Comparison of ENCODE assay signal across 1 cellular context in genomic region chr14:23301288-23301968, GRCh38.
A peak's percentile ranks its signal among the peaks of the same experiment; 100 is the strongest.
TF ChIP-seq lines count a peak whose summit lies in the region.

No MANE protein-coding gene starts in this region.

TF ChIP-seq in K562, 482 proteins besides CTCF, POLR2A, EP300 and RAD21 (continued from another document and continues in another):
- TF ChIP-seq ZBTB40 (IDR thresholded peaks at IDR 0.05): no peak
- no peak for TF ChIP-seq ZBTB40 (CRISPR knock-in tag; IDR thresholded peaks at IDR 0.05)
- peak; percentile 94 for TF ChIP-seq FOXJ2 (tag; IDR thresholded peaks at IDR 0.05)
- no peak for TF ChIP-seq POLR2H (tag; IDR thresholded peaks at IDR 0.05; ENCODE audit: low read depth)
- TF ChIP-seq HDAC1 (IDR thresholded peaks at IDR 0.05): peak in 1 of 2 experiments; percentile 77; a peak in 2 of 4 replicates
- no peak for TF ChIP-seq E2F4 (CRISPR knock-in tag; IDR thresholded peaks at IDR 0.05; ENCODE audit: low read depth)
- no peak for TF ChIP-seq BRF1 (IDR thresholded peaks at IDR 0.05; ENCODE audit: borderline replicate concordance, extremely low read depth, insufficient read length)
- TF ChIP-seq EHMT2 (IDR thresholded peaks at IDR 0.05): no peak
- no peak for TF ChIP-seq ZNF384 (IDR thresholded peaks at IDR 0.05; ENCODE audit: low read depth, low read length)
- TF ChIP-seq CREB1 (IDR thresholded peaks at IDR 0.05): peak; percentile 81
- TF ChIP-seq CREB1 (CRISPR knock-in tag; IDR thresholded peaks at IDR 0.05): peak; percentile 75
- TF ChIP-seq ETS2 (tag; IDR thresholded peaks at IDR 0.05; ENCODE audit: borderline replicate concordance, poor library complexity, severe bottlenecking): no peak
- no peak for TF ChIP-seq HNRNPL (IDR thresholded peaks at IDR 0.05; ENCODE audit: low read depth, low read length)
- no peak for TF ChIP-seq SMARCE1 (IDR thresholded peaks at IDR 0.05)
- peak; percentile 64 for TF ChIP-seq PHF20 (IDR thresholded peaks at IDR 0.05; ENCODE audit: partially characterized antibody)
- TF ChIP-seq HDGF (IDR thresholded peaks at IDR 0.05): no peak
- TF ChIP-seq NFE2L1 (tag; IDR thresholded peaks at IDR 0.05; ENCODE audit: borderline replicate concordance, low read depth): no peak
- peak; percentile 87 for TF ChIP-seq ATF7 (IDR thresholded peaks at IDR 0.05)
- TF ChIP-seq RHOXF2B (CRISPR knock-in tag; conservative IDR thresholded peaks at IDR 0.05): no peak
- peak; percentile 74 for TF ChIP-seq HCFC1 (IDR thresholded peaks at IDR 0.05; ENCODE audit: low read depth, low read length)
- no peak for TF ChIP-seq HLTF (IDR thresholded peaks at IDR 0.05)
- TF ChIP-seq ZHX1 (conservative IDR thresholded peaks at IDR 0.05; ENCODE audit: low read length): no peak
- TF ChIP-seq ZBTB49 (CRISPR knock-in tag; IDR thresholded peaks at IDR 0.05; ENCODE audit: borderline replicate concordance): no peak
- no peak for TF ChIP-seq EP400 (IDR thresholded peaks at IDR 0.05)
- TF ChIP-seq MYC (IDR thresholded peaks at IDR 0.05; ENCODE audit: low read depth, low read length): peak; percentile 93
- TF ChIP-seq MYC (CRISPR knock-in tag; IDR thresholded peaks at IDR 0.05; ENCODE audit: borderline replicate concordance, low read depth): no peak
- TF ChIP-seq PKNOX1 (IDR thresholded peaks at IDR 0.05): peak; percentile 61; the same call in 1 of the 2 replicates
- TF ChIP-seq ZNF134 (CRISPR knock-in tag; conservative IDR thresholded peaks at IDR 0.05): no peak
- peak; percentile 97 to 99 for TF ChIP-seq UBTF (IDR thresholded peaks at IDR 0.05; ENCODE audit: borderline replicate concordance in 1 of 2, low read depth in 2 of 2, low read length in 2 of 2)
- TF ChIP-seq FIP1L1 (IDR thresholded peaks at IDR 0.05; ENCODE audit: low read depth, low read length, poor library complexity, severe bottlenecking): no peak
- TF ChIP-seq DDX20 (tag; IDR thresholded peaks at IDR 0.05; ENCODE audit: low read depth): no peak
- peak; percentile 39 for TF ChIP-seq SETDB1 (IDR thresholded peaks at IDR 0.05; ENCODE audit: low read length)
- TF ChIP-seq ZBTB8A (IDR thresholded peaks at IDR 0.05; ENCODE audit: partially characterized antibody): no peak
- no peak; the same call in 1 of the 2 replicates for TF ChIP-seq ATF1 (CRISPR knock-in tag; IDR thresholded peaks at IDR 0.05)
- peak; percentile 83 for TF ChIP-seq ATF1 (tag; IDR thresholded peaks at IDR 0.05)
- 0 out of 2 replicates have a peak, but pooled peaks have one; percentile 70 for TF ChIP-seq PHF21A (IDR thresholded peaks at IDR 0.05; ENCODE audit: borderline replicate concordance, low read depth)
- peak; percentile 98 for TF ChIP-seq SMAD4 (CRISPR knock-in tag; conservative IDR thresholded peaks at IDR 0.05)
- TF ChIP-seq KLF6 (CRISPR knock-in tag; IDR thresholded peaks at IDR 0.05; ENCODE audit: borderline replicate concordance): no peak
- no peak for TF ChIP-seq GTF2F1 (IDR thresholded peaks at IDR 0.05; ENCODE audit: low read depth, low read length)
- TF ChIP-seq ZNF140 (CRISPR knock-in tag; IDR thresholded peaks at IDR 0.05): no peak
- no peak for TF ChIP-seq ERF (CRISPR knock-in tag; IDR thresholded peaks at IDR 0.05)
- no peak for TF ChIP-seq COPS2 (conservative IDR thresholded peaks at IDR 0.05)
- no peak for TF ChIP-seq RFX7 (CRISPR knock-in tag; IDR thresholded peaks at IDR 0.05)
- TF ChIP-seq ZNF224 (CRISPR knock-in tag; IDR thresholded peaks at IDR 0.05): no peak
- peak; percentile 85 for TF ChIP-seq USF2 (CRISPR knock-in tag; IDR thresholded peaks at IDR 0.05)
- no peak for TF ChIP-seq CEBPG (CRISPR knock-in tag; IDR thresholded peaks at IDR 0.05)
- no peak for TF ChIP-seq CEBPG (tag; conservative IDR thresholded peaks at IDR 0.05 in 1 of 2, IDR thresholded peaks at IDR 0.05 in 1 of 2)
- peak; percentile 49; the same call in 1 of the 2 replicates for TF ChIP-seq FOSL1 (tag; conservative IDR thresholded peaks at IDR 0.05)
